In genomic region chr6:140156131-140156530, GRCh38 we compare ENCODE assay signal across 20 cellular contexts.
DNase-seq lines count a peak whose midpoint lies in the region; ATAC-seq and TF ChIP-seq lines count a peak whose summit lies in the region.
"Had no signal": no experiment of that assay in that cellular context is flagged by ENCODE, and none has a peak within 500 bp of the region (broad histone marks: within the 10 kb centered on the region; RNA-seq: fewer than 3 reads in every experiment).

No MANE protein-coding gene starts in this region.

- ATAC-seq in foreskin keratinocyte (no peak), GM19467 (IDR thresholded peaks at IDR 0.05; ENCODE audit: unreplicated experiment) (no peak)
- ATAC-seq: HCT116 had no signal

- H2BK12ac ChIP-seq in trophoblast cell (ENCODE audit: low read length), result no peak overlapping the region

- no peak overlapping the region for H3K9ac ChIP-seq in trophoblast cell (ENCODE audit: low read length)
- H3K9ac ChIP-seq: BLaER1 treated with 17β-estradiol and CSF1 and Interleukin-3, amounts not matched to agents 10 nM and 100 nM had no signal

- TF ChIP-seq CTCF in AG10803 (conservative IDR thresholded peaks at IDR 0.05; ENCODE audit: low read length) (no peak), foreskin keratinocyte (conservative IDR thresholded peaks at IDR 0.05) (no peak)

- no peak overlapping the region for H4K12ac ChIP-seq in trophoblast cell (ENCODE audit: low read depth, low read length)

- H3K18ac ChIP-seq in trophoblast cell (ENCODE audit: low read length), result no peak overlapping the region

- H3K27me3 ChIP-seq in foreskin keratinocyte (no peaks in the 10 kb centered on the region), trophoblast cell (ENCODE audit: insufficient read depth, low read length) (no peaks in the 10 kb centered on the region)
- H3K27me3 ChIP-seq: BLaER1 treated with 17β-estradiol and CSF1 and Interleukin-3, amounts not matched to agents 10 nM and 100 nM had no signal

- H3K14ac ChIP-seq in trophoblast cell (ENCODE audit: low read length), result no peak overlapping the region

- no peaks in the 10 kb centered on the region for H3K36me3 ChIP-seq in trophoblast cell (ENCODE audit: control insufficient read depth in 1 of 2, insufficient read depth in 2 of 2, low read length in 2 of 2)
- H3K36me3 ChIP-seq: BLaER1 treated with 17β-estradiol and CSF1 and Interleukin-3, amounts not matched to agents 10 nM and 100 nM had no signal

- H4K91ac ChIP-seq in trophoblast cell (ENCODE audit: low read depth, low read length), result no peak overlapping the region

- no CpG with 5 or more reads among the region's 6 CpGs for WGBS in trophoblast cell (ENCODE audit: extremely low coverage, insufficient coverage, insufficient read length)

- DNase-seq in AG10803 (ENCODE audit: low read depth) (peak; percentile 12), RPMI7951 (ENCODE audit: low read depth) (peak; percentile 13), foreskin keratinocyte (peak; percentile 13 to 24), trophoblast cell (peak; percentile 35 to 84), NCI-H2196 (lab: John Stamatoyannopoulos, UW; ENCODE audit: unreplicated experiment) (no peak)
- DNase-seq in activated naive CD4-positive, alpha-beta T cell treated with anti-CD3 and anti-CD28 coated beads, Interleukin-2, amount 50 U/mL, for 16 hours, result no peak
- DNase-seq: 8988T; CD4-positive, CD25-positive, alpha-beta regulatory T cell; CD8-positive, alpha-beta memory T cell; COR-L47; DMS 273 treated with DMSO at 0.1 percent for 48 hours; DMS53; DND-41; GOT3; H7; HFFc6 had no signal

- no peak overlapping the region for H3K23ac ChIP-seq in trophoblast cell (ENCODE audit: low read length)

- no peak overlapping the region for H2AK5ac ChIP-seq in trophoblast cell (ENCODE audit: low read length)

- H3K9me3 ChIP-seq in trophoblast cell (ENCODE audit: insufficient read depth, low read depth, low read length), result no peaks in the 10 kb centered on the region

- H3K79me1 ChIP-seq in trophoblast cell (ENCODE audit: low read length), result no peaks in the 10 kb centered on the region

- no peak overlapping the region for H2AFZ ChIP-seq in trophoblast cell (ENCODE audit: insufficient read depth, low read length, poor library complexity)

- no peak overlapping the region for H4K8ac ChIP-seq in trophoblast cell (ENCODE audit: low read depth, low read length)

- no peaks in the 10 kb centered on the region for H3K79me2 ChIP-seq in trophoblast cell (ENCODE audit: control insufficient read depth, insufficient read depth, low read length, poor library complexity)

- no peak overlapping the region for H2BK120ac ChIP-seq in trophoblast cell (ENCODE audit: insufficient read depth, low read length, poor library complexity)

- no peak overlapping the region for H3K4me2 ChIP-seq in trophoblast cell (ENCODE audit: low read length)
- H3K4me2 ChIP-seq: BLaER1 treated with 17β-estradiol and CSF1 and Interleukin-3, amounts not matched to agents 10 nM and 100 nM had no signal

- H3K27ac ChIP-seq in foreskin keratinocyte (no peak overlapping the region), trophoblast cell (ENCODE audit: low read depth, low read length) (no peak overlapping the region)
- H3K27ac ChIP-seq: BLaER1 treated with 17β-estradiol and CSF1 and Interleukin-3, amounts not matched to agents 10 nM and 100 nM; HL-60 had no signal

- H3K4ac ChIP-seq in trophoblast cell (ENCODE audit: low read depth, low read length), result no peak overlapping the region

- H3K4me1 ChIP-seq in foreskin keratinocyte, result no peaks in the 10 kb centered on the region
- no peaks in the 10 kb centered on the region for H3K4me1 ChIP-seq in trophoblast cell (ENCODE audit: control insufficient read depth in 1 of 2, insufficient read depth in 2 of 2, low read length in 2 of 2)
- H3K4me1 ChIP-seq: BLaER1 treated with 17β-estradiol and CSF1 and Interleukin-3, amounts not matched to agents 10 nM and 100 nM had no signal

- H2BK5ac ChIP-seq in trophoblast cell (ENCODE audit: low read depth, low read length, poor library complexity), result no peak overlapping the region

- H3K4me3 ChIP-seq in AG10803 (ENCODE audit: low read length), result no peak overlapping the region
- no peak overlapping the region for H3K4me3 ChIP-seq in trophoblast cell (ENCODE audit: low read depth, low read length)
- H3K4me3 ChIP-seq: BLaER1 treated with 17β-estradiol and CSF1 and Interleukin-3, amounts not matched to agents 10 nM and 100 nM had no signal

Comparison
In these comparisons a context has a peak if more than half of its experiments do, and no peak if none do; other contexts are left out.
1. DNase-seq: peak in AG10803 (single experiment), RPMI7951 (single experiment), foreskin keratinocyte (2 of 2) and trophoblast cell (2 of 2); none in NCI-H2196 (single experiment) and activated naive CD4-positive, alpha-beta T cell treated with anti-CD3 and anti-CD28 coated beads, Interleukin-2, amount 50 U/mL, for 16 hours (single experiment).